11 cellular contexts compared by ENCODE assay signal in the genomic region with DNA sequence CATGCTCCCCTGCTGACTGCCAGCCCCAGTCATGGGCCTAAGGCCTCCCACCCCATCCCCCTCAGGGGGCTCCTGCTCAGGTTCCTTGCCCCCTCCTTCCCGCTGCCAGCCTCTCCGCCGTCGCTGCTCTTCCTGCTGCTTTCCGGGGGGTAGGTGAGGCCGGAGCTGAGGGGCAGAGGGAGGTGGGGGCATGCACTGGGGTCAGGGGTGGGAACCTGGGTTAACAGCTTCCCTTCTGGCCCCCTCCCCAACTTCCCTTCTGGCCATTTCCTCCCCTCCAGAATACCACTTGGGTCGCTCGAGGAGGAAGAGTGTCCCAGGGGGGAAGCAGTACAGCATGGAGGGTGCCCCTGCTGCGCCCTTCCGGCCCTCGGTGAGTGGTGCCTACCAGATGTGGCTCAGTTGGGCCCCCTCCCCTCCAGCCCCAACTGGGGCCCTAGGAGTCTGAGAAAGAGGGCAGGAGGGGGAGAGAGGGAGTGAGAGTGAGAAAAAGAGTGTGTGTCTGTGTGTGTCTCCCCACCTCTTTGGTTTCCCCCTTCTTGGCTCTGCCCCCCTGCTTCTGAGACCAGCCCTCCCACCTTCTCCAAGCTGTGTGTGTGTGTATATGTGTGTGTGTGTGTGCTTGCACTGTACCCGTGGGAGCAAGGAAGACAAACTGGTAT. TPM values are rescaled to one million over a fixed set of nuclear protein-coding genes. Genes with fewer than 3 reads are reported as not detected.
DNase-seq lines count a peak whose midpoint lies in the region; ATAC-seq and TF ChIP-seq lines count a peak whose summit lies in the region.
"Had no signal": no experiment of that assay in that cellular context is flagged by ENCODE, and none has a peak within 500 bp of the region (broad histone marks: within the 10 kb centered on the region; RNA-seq: fewer than 3 reads in every experiment).

No MANE protein-coding gene starts in this region.

- no peak for TF ChIP-seq POLR2A in NB4 (IDR thresholded peaks at IDR 0.05; ENCODE audit: extremely low read depth, insufficient read length)

- no peaks in the 10 kb centered on the region for H3K9me3 Mint-ChIP-seq in activated CD4-positive, alpha-beta T cell treated with anti-CD3 and anti-CD28 coated beads for 36 hours (ENCODE audit: low read depth)
- H3K9me3 Mint-ChIP-seq in stimulated activated effector memory CD8-positive, alpha-beta T cell treated with anti-CD3 and anti-CD28 coated beads, Interleukin-12 subunit alpha, Interleukin-12 subunit beta, amount 100 ng/mL, for 72 hours = no peaks in the 10 kb centered on the region

- peak overlapping the region; percentile 53 for H3K27ac Mint-ChIP-seq in activated CD4-positive, alpha-beta T cell treated with anti-CD3 and anti-CD28 coated beads for 36 hours
- peak overlapping the region; percentile 69 for H3K27ac Mint-ChIP-seq in stimulated activated effector memory CD8-positive, alpha-beta T cell treated with anti-CD3 and anti-CD28 coated beads, Interleukin-12 subunit alpha, Interleukin-12 subunit beta, amount 100 ng/mL, for 72 hours

- H3K4me3 ChIP-seq in NB4 (ENCODE audit: low read depth, low read length) = peak overlapping the region; percentile 22

- H3K4me1 Mint-ChIP-seq in activated CD4-positive, alpha-beta T cell treated with anti-CD3 and anti-CD28 coated beads for 36 hours = peaks cover 54% of the 10 kb centered on the region
- peaks cover 66% of the 10 kb centered on the region for H3K4me1 Mint-ChIP-seq in stimulated activated effector memory CD8-positive, alpha-beta T cell treated with anti-CD3 and anti-CD28 coated beads, Interleukin-12 subunit alpha, Interleukin-12 subunit beta, amount 100 ng/mL, for 72 hours

- no peak for DNase-seq in activated CD4-positive, alpha-beta T cell treated with anti-CD3 and anti-CD28 coated beads for 36 hours
- no peak for DNase-seq in activated CD4-positive, alpha-beta T cell treated with anti-CD3 and anti-CD28 coated beads, Interleukin-2, amount 50 U/mL, for 1 hour
- peak; percentile 89 for DNase-seq in NB4 (ENCODE audit: low read depth)
- DNase-seq in germinal center (ENCODE audit: low spot score) = peak; percentile 47
- no peak for DNase-seq in stimulated activated effector memory CD8-positive, alpha-beta T cell treated with anti-CD3 and anti-CD28 coated beads, Interleukin-12 subunit alpha, Interleukin-12 subunit beta, amount 100 ng/mL, for 72 hours (ENCODE audit: low spot score in 2 of 2)
- DNase-seq in left ventricle myocardium superior = no peak
- no peak for DNase-seq in NCI-H774 (lab: John Stamatoyannopoulos, UW)
- DNase-seq: activated naive CD4-positive, alpha-beta T cell; midbrain; stimulated activated CD4-positive, alpha-beta T cell treated with anti-CD3 and anti-CD28 coated beads, Interleukin-15, amount 100 ng/mL, for 24 hours had no signal

- no peak for ATAC-seq in activated CD4-positive, alpha-beta T cell treated with anti-CD3 and anti-CD28 coated beads for 36 hours
- no peak for ATAC-seq in stimulated activated effector memory CD8-positive, alpha-beta T cell treated with anti-CD3 and anti-CD28 coated beads, Interleukin-12 subunit alpha, Interleukin-12 subunit beta, amount 100 ng/mL, for 72 hours
- ATAC-seq in left ventricle myocardium superior (no peak), GM18517 (IDR thresholded peaks at IDR 0.05; ENCODE audit: unreplicated experiment) (no peak)

- CTCF ChIA-PET in activated CD4-positive, alpha-beta T cell treated with anti-CD3 and anti-CD28 coated beads for 36 hours (lab: Charles Lee) = interaction anchor here (0.8 to 1.2 kb wide), 2 partner anchors 10 to 173 kb away, joined by 3 to 4 read pairs; no protein-coding TSS in a partner anchor

- H3K27me3 Mint-ChIP-seq in activated CD4-positive, alpha-beta T cell treated with anti-CD3 and anti-CD28 coated beads for 36 hours = no peaks in the 10 kb centered on the region

- peak overlapping the region; percentile 84 for H3K4me3 Mint-ChIP-seq in activated CD4-positive, alpha-beta T cell treated with anti-CD3 and anti-CD28 coated beads for 36 hours
- H3K4me3 Mint-ChIP-seq in stimulated activated effector memory CD8-positive, alpha-beta T cell treated with anti-CD3 and anti-CD28 coated beads, Interleukin-12 subunit alpha, Interleukin-12 subunit beta, amount 100 ng/mL, for 72 hours = peak overlapping the region; percentile 88

- POLR2A ChIA-PET in activated CD4-positive, alpha-beta T cell treated with anti-CD3 and anti-CD28 coated beads for 36 hours (lab: Charles Lee) = interaction anchor here (0.5 kb wide), 1 partner anchor 226 kb away, joined by 3 read pairs; no protein-coding TSS in a partner anchor

- H3K36me3 Mint-ChIP-seq in activated CD4-positive, alpha-beta T cell treated with anti-CD3 and anti-CD28 coated beads for 36 hours (ENCODE audit: low read depth) = peaks cover 11% of the 10 kb centered on the region
- peaks cover 60% of the 10 kb centered on the region for H3K36me3 Mint-ChIP-seq in stimulated activated effector memory CD8-positive, alpha-beta T cell treated with anti-CD3 and anti-CD28 coated beads, Interleukin-12 subunit alpha, Interleukin-12 subunit beta, amount 100 ng/mL, for 72 hours

- no peak for TF ChIP-seq CTCF in NB4 (IDR thresholded peaks at IDR 0.05; ENCODE audit: low read depth, low read length)

- intact Hi-C loops in activated CD4-positive, alpha-beta T cell treated with anti-CD3 and anti-CD28 coated beads for 36 hours (cut with DNase I, micrococcal nuclease) = loop anchor here (1.0 to 2.0 kb wide), 3 partner anchors 22 to 41 kb away; partner anchors contain the start of genes ZBTB9 (in 2 of the 2) and KIFC1 (in 1 of the 2)
- intact Hi-C loops in left ventricle myocardium superior (cut with micrococcal nuclease) = no loop called here

RNA-seq across cellular contexts. Expression of gene SYNGAP1, which starts 12.1 kb away (rescaled TPM):
- total RNA-seq in activated CD4-positive, alpha-beta T cell treated with anti-CD3 and anti-CD28 coated beads for 36 hours = 10 to 100 TPM; 43.6 to 45.6 TPM
- total RNA-seq in left ventricle myocardium superior = 6.2 TPM

RNA-seq across cellular contexts. Expression of gene CUTA, which starts 14.1 kb away (rescaled TPM):
- total RNA-seq in activated CD4-positive, alpha-beta T cell treated with anti-CD3 and anti-CD28 coated beads for 36 hours = 100 to 1,000 TPM; 154 to 188 TPM
- 120 TPM for total RNA-seq in left ventricle myocardium superior

RNA-seq across cellular contexts. Expression of gene PHF1, which starts 21.2 kb away (rescaled TPM):
- 10 to 100 TPM; 24.9 to 28.2 TPM for total RNA-seq in activated CD4-positive, alpha-beta T cell treated with anti-CD3 and anti-CD28 coated beads for 36 hours
- 51.9 TPM for total RNA-seq in left ventricle myocardium superior

RNA-seq across cellular contexts. Expression of gene ZBTB9, which starts 22.4 kb away (rescaled TPM):
- total RNA-seq in activated CD4-positive, alpha-beta T cell treated with anti-CD3 and anti-CD28 coated beads for 36 hours = 1 to 10 TPM; 9.3 to 9.5 TPM
- 5.1 TPM for total RNA-seq in left ventricle myocardium superior

RNA-seq across cellular contexts. Expression of gene KIFC1, which starts 40.4 kb away (rescaled TPM):
- 10 to 100 TPM; 86.0 to 89.3 TPM for total RNA-seq in activated CD4-positive, alpha-beta T cell treated with anti-CD3 and anti-CD28 coated beads for 36 hours
- total RNA-seq in left ventricle myocardium superior = 0.74 TPM

Comparison
In these comparisons a context has a peak if more than half of its experiments do, and no peak if none do; other contexts are left out.
1. DNase-seq: peak in NB4 (single experiment) and germinal center (single experiment); none in activated CD4-positive, alpha-beta T cell treated with anti-CD3 and anti-CD28 coated beads for 36 hours (single experiment), activated CD4-positive, alpha-beta T cell treated with anti-CD3 and anti-CD28 coated beads, Interleukin-2, amount 50 U/mL, for 1 hour (single experiment), stimulated activated effector memory CD8-positive, alpha-beta T cell treated with anti-CD3 and anti-CD28 coated beads, Interleukin-12 subunit alpha, Interleukin-12 subunit beta, amount 100 ng/mL, for 72 hours (0 of 2), left ventricle myocardium superior (single experiment) and NCI-H774 (single experiment).